19 cellular contexts compared by ENCODE assay signal in the genomic region with DNA sequence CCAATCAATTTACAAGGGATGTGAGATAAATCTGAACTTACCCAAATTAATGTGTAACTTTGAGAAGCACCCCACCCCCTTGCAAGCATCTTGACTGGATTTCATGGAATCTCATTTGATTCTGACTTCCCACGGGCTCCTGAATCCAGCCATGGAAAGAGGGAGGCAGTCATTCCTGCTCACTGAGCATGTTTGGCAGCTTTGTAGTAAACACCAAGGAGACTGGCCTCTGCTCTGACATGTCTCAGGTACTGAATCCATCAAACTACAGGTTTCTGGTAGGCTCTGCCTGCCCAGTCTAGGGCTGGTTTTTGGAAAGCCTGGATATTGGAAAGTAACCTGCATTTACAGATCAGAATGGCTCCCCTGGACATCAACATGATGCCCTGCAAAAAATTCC.
DNase-seq lines count a peak whose midpoint lies in the region; ATAC-seq, FAIRE-seq and TF ChIP-seq lines count a peak whose summit lies in the region.
"Had no signal": no experiment of that assay in that cellular context is flagged by ENCODE, and none has a peak within 500 bp of the region (broad histone marks: within the 10 kb centered on the region; RNA-seq: fewer than 3 reads in every experiment).

No MANE protein-coding gene starts in this region.

- peak; percentile 95 for FAIRE-seq in keratinocyte (lab: Jason Lieb, UNC)
- FAIRE-seq: GM19239, H1, HTR-8/SVneo had no signal

- H3K27me3 ChIP-seq in breast epithelium = no peaks in the 10 kb centered on the region
- no peaks in the 10 kb centered on the region for H3K27me3 ChIP-seq in keratinocyte (ENCODE audit: control insufficient read depth, extremely low read depth, insufficient read depth, low read length)
- H3K27me3 ChIP-seq: BLaER1 had no signal

- DNase-seq in breast epithelium (ENCODE audit: low spot score in 2 of 2) (peak in 1 of 2 donors; percentile 34), MCF 10A (ENCODE audit: unreplicated experiment) (no peak), keratinocyte (ENCODE audit: low read depth, low spot score) (no peak), midbrain (lab: John Stamatoyannopoulos, UW) (no peak), NCI-H1436 (lab: John Stamatoyannopoulos, UW) (no peak)
- no peak for DNase-seq in stimulated activated CD4-positive, alpha-beta T cell treated with anti-CD3 and anti-CD28 coated beads, Interleukin-4, amount 100 ng/mL, for 1 hour
- DNase-seq: AML-193; Caco-2; CD8-positive, alpha-beta memory T cell; DMS53; GF-D8 had no signal

- H3K36me3 Mint-ChIP-seq in MCF 10A (ENCODE audit: insufficient read depth, unreplicated experiment) = no peaks in the 10 kb centered on the region
- H3K36me3 Mint-ChIP-seq in nephron (ENCODE audit: low read depth) = no peaks in the 10 kb centered on the region
- H3K36me3 Mint-ChIP-seq: CD8-positive, alpha-beta memory T cell had no signal

- TF ChIP-seq CTCF in breast epithelium (IDR thresholded peaks at IDR 0.05) (no peak), MCF 10A (IDR thresholded peaks at IDR 0.05; ENCODE audit: unreplicated experiment) (no peak), keratinocyte (optimal IDR thresholded peaks at IDR 0.05 in 1 of 3, IDR thresholded peaks at IDR 0.05 in 1 of 3, conservative IDR thresholded peaks at IDR 0.05 in 1 of 3; ENCODE audit: extremely low read depth in 1 of 3, insufficient read depth in 2 of 3, low read length in 3 of 3) (no peak), nephron (IDR thresholded peaks at IDR 0.05; ENCODE audit: unreplicated experiment in 3 of 3) (no peak)

- no peaks in the 10 kb centered on the region for H3K79me2 ChIP-seq in keratinocyte (ENCODE audit: control insufficient read depth, insufficient read depth, low read length)

- peak overlapping the region; percentile 25 for H3K4me2 ChIP-seq in keratinocyte (ENCODE audit: control insufficient read depth, extremely low read depth, insufficient read depth, low read depth, low read length)
- H3K4me2 ChIP-seq: BLaER1 had no signal

- H3K27ac Mint-ChIP-seq in MCF 10A (ENCODE audit: low read depth, unreplicated experiment) (no peak overlapping the region), nephron (peak overlapping the region in 2 of 3 experiments; percentile 14 to 25)
- H3K27ac Mint-ChIP-seq: CD8-positive, alpha-beta memory T cell had no signal

- no peak overlapping the region for H3K4me3 Mint-ChIP-seq in MCF 10A (ENCODE audit: unreplicated experiment)
- no peak overlapping the region for H3K4me3 Mint-ChIP-seq in nephron
- H3K4me3 Mint-ChIP-seq: CD8-positive, alpha-beta memory T cell had no signal

- CTCF ChIA-PET in MCF 10A (lab: Yijun Ruan, JAX) = no interaction called here

- no peak for ATAC-seq in GM19455 (IDR thresholded peaks at IDR 0.05; ENCODE audit: unreplicated experiment)

- POLR2A ChIA-PET in MCF 10A (lab: Yijun Ruan, JAX) = no interaction called here

- H3K27ac ChIP-seq in breast epithelium (peak overlapping the region; percentile 63 to 84), keratinocyte (ENCODE audit: control insufficient read depth, insufficient read depth, low read length) (peak overlapping the region; percentile 0)
- H3K27ac ChIP-seq: 22Rv1, BLaER1 had no signal

- no peak overlapping the region for H3K9ac ChIP-seq in keratinocyte (ENCODE audit: control insufficient read depth, extremely low read depth, insufficient read depth, low read length)
- H3K9ac ChIP-seq: BLaER1 had no signal

- no peak overlapping the region for H3K4me3 ChIP-seq in breast epithelium
- H3K4me3 ChIP-seq in keratinocyte (ENCODE audit: control insufficient read depth in 2 of 3, extremely low read depth in 1 of 3, insufficient read depth in 2 of 3, low read depth in 1 of 3, low read length in 3 of 3) = no peak overlapping the region
- H3K4me3 ChIP-seq: BLaER1, HAP-1 had no signal

- no peaks in the 10 kb centered on the region for H4K20me1 ChIP-seq in keratinocyte (ENCODE audit: control insufficient read depth, extremely low read depth, insufficient read depth, low read length)
- H4K20me1 ChIP-seq: BLaER1 had no signal

- peak overlapping the region; percentile 38 for H2AFZ ChIP-seq in keratinocyte (ENCODE audit: control insufficient read depth, low read length)

- H3K27me3 Mint-ChIP-seq in MCF 10A (ENCODE audit: insufficient read depth, unreplicated experiment) = no peaks in the 10 kb centered on the region
- H3K27me3 Mint-ChIP-seq in nephron (ENCODE audit: low read depth) = peaks cover 6% of the 10 kb centered on the region

- peaks cover 6% of the 10 kb centered on the region for H3K4me1 Mint-ChIP-seq in MCF 10A (ENCODE audit: insufficient read depth, unreplicated experiment)
- peaks cover 11% of the 10 kb centered on the region for H3K4me1 Mint-ChIP-seq in nephron
- H3K4me1 Mint-ChIP-seq: CD8-positive, alpha-beta memory T cell had no signal

- intact Hi-C loops in breast epithelium (cut with DNase I; ENCODE audit: low total_unique reads) = no loop called here
- intact Hi-C loops in MCF 10A (cut with micrococcal nuclease) = loop anchor here (2.0 kb wide), 1 partner anchor 665 kb away; no protein-coding TSS in a partner anchor

- TF ChIP-seq POLR2A in breast epithelium (IDR thresholded peaks at IDR 0.05) = no peak

- dilution Hi-C loops in keratinocyte (cut with MboI; ENCODE audit: extremely low pct_ligation_motif_present, low sequenced_read_pairs) = no loop called here

- H3K9me3 Mint-ChIP-seq in MCF 10A (ENCODE audit: unreplicated experiment) (no peaks in the 10 kb centered on the region), nephron (peaks cover 3% of the 10 kb centered on the region)
- H3K9me3 Mint-ChIP-seq: CD8-positive, alpha-beta memory T cell had no signal

- H3K9me1 ChIP-seq in keratinocyte (ENCODE audit: control insufficient read depth, extremely low read depth, insufficient read depth, low read length) = no peaks in the 10 kb centered on the region

- BruUV-seq in MCF 10A (replicated peaks; lab: Mats Ljungman, UMichigan) = no TSS peak

- no peaks in the 10 kb centered on the region for H3K36me3 ChIP-seq in breast epithelium
- no peaks in the 10 kb centered on the region for H3K36me3 ChIP-seq in keratinocyte (ENCODE audit: control insufficient read depth in 2 of 2, extremely low read depth in 1 of 2, insufficient read depth in 2 of 2, low read length in 2 of 2)
- H3K36me3 ChIP-seq: BLaER1, HAP-1 had no signal

- H3K9me3 ChIP-seq in breast epithelium (no peaks in the 10 kb centered on the region), keratinocyte (ENCODE audit: control insufficient read depth, low read depth, low read length) (peaks cover 3% of the 10 kb centered on the region)
- H3K9me3 ChIP-seq: BLaER1, Caco-2, HAP-1 had no signal

- H3K4me1 ChIP-seq in breast epithelium = no peaks in the 10 kb centered on the region
- peaks cover 41% of the 10 kb centered on the region for H3K4me1 ChIP-seq in keratinocyte (ENCODE audit: control insufficient read depth, extremely low read depth, insufficient read depth, low read length)
- H3K4me1 ChIP-seq: BLaER1, HAP-1 had no signal
